18 cellular contexts compared by ENCODE assay signal in the genomic region with DNA sequence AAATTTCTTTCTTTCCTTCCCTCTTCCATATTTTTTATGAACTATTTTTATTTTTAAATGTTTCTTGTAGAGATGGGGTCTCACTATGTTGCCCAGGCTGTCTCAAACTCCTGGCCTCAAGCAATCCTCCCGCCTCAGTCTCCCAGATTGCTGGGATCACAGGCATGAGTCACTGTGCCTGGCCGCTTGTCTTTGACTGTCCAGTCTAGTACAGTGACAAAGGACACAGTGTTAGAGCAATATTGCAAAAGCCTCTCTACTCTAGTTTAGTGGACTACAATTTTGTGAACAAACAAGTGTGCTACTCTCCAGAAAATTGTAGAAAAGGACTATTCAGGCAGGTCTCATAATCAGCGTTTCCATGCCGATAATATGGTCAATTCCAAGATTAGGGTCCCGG. TPM values are rescaled to one million over a fixed set of nuclear protein-coding genes. Genes with fewer than 3 reads are reported as not detected.
DNase-seq lines count a peak whose midpoint lies in the region; ATAC-seq, FAIRE-seq and TF ChIP-seq lines count a peak whose summit lies in the region.
"Had no signal": no experiment of that assay in that cellular context is flagged by ENCODE, and none has a peak within 500 bp of the region (broad histone marks: within the 10 kb centered on the region; RNA-seq: fewer than 3 reads in every experiment).

No MANE protein-coding gene starts in this region.

- TF ChIP-seq CTCF in Calu3 (IDR thresholded peaks at IDR 0.05; ENCODE audit: unreplicated experiment), result no peak
- no peak for TF ChIP-seq CTCF in K562 (IDR thresholded peaks at IDR 0.05 in 2 of 3, conservative IDR thresholded peaks at IDR 0.05 in 1 of 3; ENCODE audit: insufficient read depth in 2 of 3, low read depth in 1 of 3, low read length in 3 of 3)

- no peak overlapping the region for H2AFZ ChIP-seq in K562 (ENCODE audit: low read depth, low read length)

- peaks cover 74 to 82% of the 10 kb centered on the region in 2 experiments for H3K27me3 ChIP-seq in K562 (ENCODE audit: control insufficient read depth in 2 of 2, insufficient read depth in 2 of 2, low read length in 2 of 2)
- H3K27me3 ChIP-seq in subcutaneous abdominal adipose tissue (ENCODE audit: control insufficient read depth in 5 of 5, insufficient read depth in 4 of 5, low read length in 5 of 5), result no peaks in the 10 kb centered on the region
- H3K27me3 ChIP-seq: BLaER1 had no signal

- in situ Hi-C loops in K562 (cut with MboI), result no loop called here

- H3K27ac ChIP-seq in K562 (ENCODE audit: extremely low read depth, low read depth, low read length) (no peak overlapping the region), subcutaneous abdominal adipose tissue (ENCODE audit: low read depth, low read length) (peak overlapping the region; percentile 65)
- H3K27ac ChIP-seq: BLaER1 had no signal

- H3K9me1 ChIP-seq in K562 (ENCODE audit: control insufficient read depth, insufficient read depth, low read length), result no peaks in the 10 kb centered on the region

- no peak for FAIRE-seq in K562 (lab: Jason Lieb, UNC)
- FAIRE-seq: H1 had no signal

- H3K9me3 ChIP-seq in K562 (replicated peaks; ENCODE audit: control insufficient read depth, insufficient read depth, low read depth, low read length) (no peaks in the 10 kb centered on the region), subcutaneous abdominal adipose tissue (ENCODE audit: control insufficient read depth in 5 of 5, low read length in 5 of 5) (no peaks in the 10 kb centered on the region)
- H3K9me3 ChIP-seq: BLaER1 had no signal

- H3K4me1 Mint-ChIP-seq in Calu3 (ENCODE audit: low read depth, unreplicated experiment), result no peaks in the 10 kb centered on the region
- H3K4me1 Mint-ChIP-seq in activated naive CD4-positive, alpha-beta T cell treated with anti-CD3 and anti-CD28 coated beads, Interleukin-2, amount 10 ng/mL, durations not matched to agents 7 days and 5 days, result no peaks in the 10 kb centered on the region
- H3K4me1 Mint-ChIP-seq: CD14-positive monocyte; CD4-positive, alpha-beta memory T cell; H9 had no signal

- no peak overlapping the region for H3K27ac Mint-ChIP-seq in Calu3 (ENCODE audit: unreplicated experiment)
- no peak overlapping the region for H3K27ac Mint-ChIP-seq in activated naive CD4-positive, alpha-beta T cell treated with anti-CD3 and anti-CD28 coated beads, Interleukin-2, amount 10 ng/mL, durations not matched to agents 7 days and 5 days
- H3K27ac Mint-ChIP-seq: CD4-positive, alpha-beta memory T cell had no signal

- no peak overlapping the region for H3K4me3 ChIP-seq in K562
- H3K4me3 ChIP-seq in subcutaneous abdominal adipose tissue (ENCODE audit: low read depth in 1 of 5, low read length in 5 of 5), result no peak overlapping the region
- H3K4me3 ChIP-seq: BLaER1 had no signal

- H3K4me2 ChIP-seq in K562 (ENCODE audit: insufficient read depth, low read length), result no peak overlapping the region
- H3K4me2 ChIP-seq: BLaER1 had no signal

- 3% methylated on average over 5 of the region's 5 CpGs for WGBS in K562 (ENCODE audit: insufficient coverage, low coverage, missing lambda C conversion rate)

- TF ChIP-seq RAD21 in K562 (CRISPR knock-in tag; conservative IDR thresholded peaks at IDR 0.05 in 1 of 2, IDR thresholded peaks at IDR 0.05 in 1 of 2), result no peak

- H3K36me3 Mint-ChIP-seq in Calu3 (ENCODE audit: insufficient read depth, unreplicated experiment), result no peaks in the 10 kb centered on the region
- no peaks in the 10 kb centered on the region for H3K36me3 Mint-ChIP-seq in activated naive CD4-positive, alpha-beta T cell treated with anti-CD3 and anti-CD28 coated beads, Interleukin-2, amount 10 ng/mL, durations not matched to agents 7 days and 5 days
- H3K36me3 Mint-ChIP-seq: CD14-positive monocyte; CD4-positive, alpha-beta memory T cell had no signal

- peaks cover 43% of the 10 kb centered on the region for H3K27me3 Mint-ChIP-seq in Calu3 (ENCODE audit: unreplicated experiment)
- peaks cover 5% of the 10 kb centered on the region for H3K27me3 Mint-ChIP-seq in activated naive CD4-positive, alpha-beta T cell treated with anti-CD3 and anti-CD28 coated beads, Interleukin-2, amount 10 ng/mL, durations not matched to agents 7 days and 5 days

- ATAC-seq in K562, result no peak

- no peak for TF ChIP-seq EP300 in K562 (IDR thresholded peaks at IDR 0.05; ENCODE audit: low read length)

- no peaks in the 10 kb centered on the region for H3K9me3 Mint-ChIP-seq in Calu3 (ENCODE audit: low read depth, unreplicated experiment)
- no peaks in the 10 kb centered on the region for H3K9me3 Mint-ChIP-seq in activated naive CD4-positive, alpha-beta T cell treated with anti-CD3 and anti-CD28 coated beads, Interleukin-2, amount 10 ng/mL, durations not matched to agents 7 days and 5 days
- H3K9me3 Mint-ChIP-seq: CD4-positive, alpha-beta memory T cell; H9 had no signal

- TF ChIP-seq POLR2A in K562 (conservative IDR thresholded peaks at IDR 0.05), result no peak

- POLR2A ChIA-PET in K562 (lab: Yijun Ruan, JAX), result no interaction called here

- intact Hi-C loops in Calu3 (cut with micrococcal nuclease; ENCODE audit: unreplicated experiment) (no loop called here), K562 (cut with micrococcal nuclease) (no loop called here)

- H3K4me1 ChIP-seq in K562 (replicated peaks in 1 of 2; ENCODE audit: control insufficient read depth in 2 of 2, insufficient read depth in 2 of 2, low read length in 2 of 2) (peaks cover 0 to 2% of the 10 kb centered on the region in 2 experiments; a peak in 1 of 5 replicates), subcutaneous abdominal adipose tissue (ENCODE audit: control insufficient read depth in 5 of 5, insufficient read depth in 5 of 5, low read length in 5 of 5) (peaks cover 0 to 31% (median 18%) of the 10 kb centered on the region in 5 donors)
- H3K4me1 ChIP-seq: BLaER1 had no signal

- H3K79me2 ChIP-seq in K562 (ENCODE audit: control insufficient read depth, insufficient read depth, low read length), result no peaks in the 10 kb centered on the region

- H3K9ac ChIP-seq in K562 (ENCODE audit: insufficient read depth in 1 of 2, low read depth in 2 of 2, low read length in 2 of 2) (no peak overlapping the region), subcutaneous abdominal adipose tissue (ENCODE audit: low read length in 5 of 5) (no peak overlapping the region)
- H3K9ac ChIP-seq: BLaER1 had no signal

- CTCF ChIA-PET in Calu3 (lab: Charles Lee), result interaction anchor here (0.6 kb wide), 1 partner anchor 23 kb away, joined by 5 read pairs; no protein-coding TSS in a partner anchor
- CTCF ChIA-PET in K562 (lab: Yijun Ruan, JAX; ENCODE audit: low intra/inter-chr PET ratio), result no interaction called here
- CTCF ChIA-PET in activated naive CD4-positive, alpha-beta T cell treated with anti-CD3 and anti-CD28 coated beads, Interleukin-2, amount 10 ng/mL, durations not matched to agents 7 days and 5 days (lab: Charles Lee), result no interaction called here

- no peaks in the 10 kb centered on the region for H4K20me1 ChIP-seq in K562 (replicated peaks; ENCODE audit: control insufficient read depth, insufficient read depth, low read length)
- H4K20me1 ChIP-seq: BLaER1 had no signal

- BruUV-seq in Calu3 (replicated peaks; lab: Mats Ljungman, UMichigan) (no TSS peak), K562 (replicated peaks; lab: Mats Ljungman, UMichigan) (no TSS peak)

- no peak overlapping the region for H3K4me3 Mint-ChIP-seq in Calu3 (ENCODE audit: low read depth, unreplicated experiment)
- no peak overlapping the region for H3K4me3 Mint-ChIP-seq in activated naive CD4-positive, alpha-beta T cell treated with anti-CD3 and anti-CD28 coated beads, Interleukin-2, amount 10 ng/mL, durations not matched to agents 7 days and 5 days
- H3K4me3 Mint-ChIP-seq: CD14-positive monocyte; CD4-positive, alpha-beta memory T cell; H9 had no signal

- DNase-seq in Calu3, result peak; percentile 1
- peak; percentile 54 for DNase-seq in HuH-7 (ENCODE audit: low spot score)
- DNase-seq in K562 (ENCODE audit: extremely low read depth in 1 of 4, low spot score in 3 of 4), result no peak
- no peak for DNase-seq in NCI-H2196 (lab: John Stamatoyannopoulos, UW; ENCODE audit: unreplicated experiment)
- no peak for DNase-seq in cerebellar cortex (ENCODE audit: low spot score)
- no peak for DNase-seq in activated naive CD4-positive, alpha-beta T cell treated with anti-CD3 and anti-CD28 coated beads, Interleukin-2, amount 10 ng/mL, durations not matched to agents 7 days and 5 days
- DNase-seq: 8988T; CD4-positive, alpha-beta memory T cell; DMS79 treated with DMSO at 0.1 percent for 48 hours; GF-D8; H9; IMR-90 had no signal

- H3K36me3 ChIP-seq in K562 (ENCODE audit: control insufficient read depth, insufficient read depth, low read length) (no peaks in the 10 kb centered on the region), subcutaneous abdominal adipose tissue (ENCODE audit: control insufficient read depth in 5 of 5, insufficient read depth in 5 of 5, low read length in 5 of 5) (no peaks in the 10 kb centered on the region)
- H3K36me3 ChIP-seq: BLaER1 had no signal

RNA-seq across cellular contexts. Expression of a gene that starts 11.0 kb away (rescaled TPM):
- total RNA-seq in Calu3 (2022), result not detected in 2 replicates
- 0.79 TPM in 1 of 2 replicates, not detected in the other for total RNA-seq in K562 (2011; cell fraction: chromatin; rRNA removed; ENCODE audit: low replicate concordance)
- 0.13 TPM in 1 of 2 replicates, not detected in the other for total RNA-seq in K562 (2011; cell fraction: nucleolus; rRNA removed)
- total RNA-seq in K562 (2011; cell fraction: nucleoplasm; rRNA removed), result not detected in 2 replicates
- not detected in 2 replicates for total RNA-seq in K562 (2014; rRNA removed)
- total RNA-seq in K562 (2014; rRNA removed; fragmentation: Illumina TruSeq; extraction: Trizol), result not detected in 2 replicates
- not detected in 2 replicates for total RNA-seq in K562 (2015; rRNA removed; fragmentation: Illumina TruSeq; extraction: Trizol)
- not detected in 2 replicates for total RNA-seq in K562 (2021)
- polyA plus RNA-seq in K562 (2011; rRNA removed), result 0.05 TPM in 1 of 2 replicates, not detected in the other
- 0.04 and 0.06 TPM in 2 replicates for polyA plus RNA-seq in K562 (2011; cell fraction: cytosol; rRNA removed)
- 0.04 and 0.50 TPM in 2 replicates for polyA plus RNA-seq in K562 (2011; cell fraction: nucleus; rRNA removed)
- 0.04 and 0.08 TPM in 2 replicates for polyA plus RNA-seq in K562 (2012)
- not detected in 2 replicates for polyA plus RNA-seq in K562 (2014; fragmentation: Illumina TruSeq; extraction: Trizol)
- polyA plus RNA-seq in K562 (2014; fragmentation: Nextera tagmentation; extraction: Ambion mirVana), result not detected
- polyA plus RNA-seq in K562 (2014; rRNA removed), result not detected in 2 replicates
- not detected in 2 replicates for polyA minus RNA-seq in K562 (2011; rRNA and poly(A)+ RNA removed)
- polyA minus RNA-seq in K562 (2011; cell fraction: cytosol; rRNA and poly(A)+ RNA removed), result not detected in 2 replicates
- not detected in 2 replicates for polyA minus RNA-seq in K562 (2011; cell fraction: nucleus; rRNA and poly(A)+ RNA removed)
- total RNA-seq: A673; CD4-positive, alpha-beta memory T cell; H1; H9; HT-29 had no signal
- polyA plus RNA-seq: CD14-positive monocyte; CD4-positive, alpha-beta memory T cell had no signal

RNA-seq across cellular contexts. Expression of a gene that starts 37.3 kb away (rescaled TPM):
- not detected in 2 replicates for total RNA-seq in Calu3 (2022)
- 0.28 and 0.65 TPM in 2 replicates for total RNA-seq in K562 (2011; cell fraction: chromatin; rRNA removed; ENCODE audit: low replicate concordance)
- not detected in 2 replicates for total RNA-seq in K562 (2011; cell fraction: nucleolus; rRNA removed)
- total RNA-seq in K562 (2011; cell fraction: nucleoplasm; rRNA removed), result 0.46 TPM in 1 of 2 replicates, not detected in the other
- total RNA-seq in K562 (2014; rRNA removed), result 0.24 TPM in 1 of 2 replicates, not detected in the other
- not detected in 2 replicates for total RNA-seq in K562 (2014; rRNA removed; fragmentation: Illumina TruSeq; extraction: Trizol)
- not detected in 2 replicates for total RNA-seq in K562 (2015; rRNA removed; fragmentation: Illumina TruSeq; extraction: Trizol)
- total RNA-seq in K562 (2021), result 0.84 and 1.2 TPM in 2 replicates
- polyA plus RNA-seq in K562 (2011; rRNA removed), result 0.11 TPM in 1 of 2 replicates, not detected in the other
- not detected in 2 replicates for polyA plus RNA-seq in K562 (2011; cell fraction: cytosol; rRNA removed)
- polyA plus RNA-seq in K562 (2011; cell fraction: nucleus; rRNA removed), result 0.15 and 0.37 TPM in 2 replicates
- polyA plus RNA-seq in K562 (2012), result 0.18 TPM in 1 of 2 replicates, not detected in the other
- polyA plus RNA-seq in K562 (2014; fragmentation: Illumina TruSeq; extraction: Trizol), result 0.09 TPM in 1 of 2 replicates, not detected in the other
- under 1 TPM in 1 of 2 experiments, not detected in 1; 0.04 TPM for polyA plus RNA-seq in K562 (2014; fragmentation: Nextera tagmentation; extraction: Ambion mirVana)
- 0.05 and 0.20 TPM in 2 replicates for polyA plus RNA-seq in K562 (2014; rRNA removed)
- polyA minus RNA-seq in K562 (2011; rRNA and poly(A)+ RNA removed), result not detected in 2 replicates
- not detected in 2 replicates for polyA minus RNA-seq in K562 (2011; cell fraction: cytosol; rRNA and poly(A)+ RNA removed)
- polyA minus RNA-seq in K562 (2011; cell fraction: nucleus; rRNA and poly(A)+ RNA removed), result not detected in 2 replicates
- total RNA-seq: CD4-positive, alpha-beta memory T cell; H1; H9; HT-29; IMR-90 had no signal
- polyA plus RNA-seq: CD14-positive monocyte; CD4-positive, alpha-beta memory T cell had no signal

RNA-seq across cellular contexts. Expression of a gene that starts 40.6 kb away (rescaled TPM):
- not detected in 2 replicates for total RNA-seq in Calu3 (2022)
- 1.00 TPM in 1 of 2 replicates, not detected in the other for total RNA-seq in K562 (2011; cell fraction: chromatin; rRNA removed; ENCODE audit: low replicate concordance)
- 0.33 and 3.7 TPM in 2 replicates for total RNA-seq in K562 (2011; cell fraction: nucleolus; rRNA removed)
- total RNA-seq in K562 (2011; cell fraction: nucleoplasm; rRNA removed), result 0.31 and 0.66 TPM in 2 replicates
- 0.16 and 0.23 TPM in 2 replicates for total RNA-seq in K562 (2014; rRNA removed)
- 0.29 and 0.91 TPM in 2 replicates for total RNA-seq in K562 (2014; rRNA removed; fragmentation: Illumina TruSeq; extraction: Trizol)
- total RNA-seq in K562 (2015; rRNA removed; fragmentation: Illumina TruSeq; extraction: Trizol), result 0.26 and 0.94 TPM in 2 replicates
- total RNA-seq in K562 (2021), result 0.18 and 0.22 TPM in 2 replicates
- polyA plus RNA-seq in K562 (2011; rRNA removed), result 0.14 and 0.50 TPM in 2 replicates
- polyA plus RNA-seq in K562 (2011; cell fraction: cytosol; rRNA removed), result 0.07 and 0.19 TPM in 2 replicates
- 0.29 and 2.2 TPM in 2 replicates for polyA plus RNA-seq in K562 (2011; cell fraction: nucleus; rRNA removed)
- 0.91 and 6.4 TPM in 2 replicates for polyA plus RNA-seq in K562 (2012)
- polyA plus RNA-seq in K562 (2014; fragmentation: Illumina TruSeq; extraction: Trizol), result 0.24 and 1.00 TPM in 2 replicates
- polyA plus RNA-seq in K562 (2014; fragmentation: Nextera tagmentation; extraction: Ambion mirVana), result 1 to 10 TPM; 1.0 to 2.4 TPM
- 0.11 and 0.13 TPM in 2 replicates for polyA plus RNA-seq in K562 (2014; rRNA removed)
- polyA minus RNA-seq in K562 (2011; rRNA and poly(A)+ RNA removed), result not detected in 2 replicates
- not detected in 2 replicates for polyA minus RNA-seq in K562 (2011; cell fraction: cytosol; rRNA and poly(A)+ RNA removed)
- not detected in 2 replicates for polyA minus RNA-seq in K562 (2011; cell fraction: nucleus; rRNA and poly(A)+ RNA removed)
- total RNA-seq: A673; CD4-positive, alpha-beta memory T cell; H1; H9; HT-29 had no signal
- polyA plus RNA-seq: CD14-positive monocyte had no signal

Comparison
In these comparisons a context has a peak if more than half of its experiments do, and no peak if none do; other contexts are left out.
1. DNase-seq: peak in Calu3 (single experiment) and HuH-7 (single experiment); none in K562 (0 of 4), NCI-H2196 (single experiment), cerebellar cortex (single experiment) and activated naive CD4-positive, alpha-beta T cell treated with anti-CD3 and anti-CD28 coated beads, Interleukin-2, amount 10 ng/mL, durations not matched to agents 7 days and 5 days (single experiment).